Comparison of ENCODE assay signal across 1 cellular context in genomic region chr7:129734400-129734799, GRCh38.
TF ChIP-seq lines count a peak whose summit lies in the region.

No MANE protein-coding gene starts in this region.

TF ChIP-seq in GM23338, 12 proteins besides CTCF, POLR2A, EP300 and RAD21 (continued from another document):
- TF ChIP-seq ZNF462 (CRISPR knock-in tag; IDR thresholded peaks at IDR 0.05) (no peak), NANOG (IDR thresholded peaks at IDR 0.05; ENCODE audit: borderline replicate concordance) (no peak), CREB1 (CRISPR knock-in tag; IDR thresholded peaks at IDR 0.05; ENCODE audit: low read depth) (no peak), JUNB (IDR thresholded peaks at IDR 0.05; ENCODE audit: unreplicated experiment) (no peak)
